ENCODE assay signal across 23 cellular contexts in the genomic region with DNA sequence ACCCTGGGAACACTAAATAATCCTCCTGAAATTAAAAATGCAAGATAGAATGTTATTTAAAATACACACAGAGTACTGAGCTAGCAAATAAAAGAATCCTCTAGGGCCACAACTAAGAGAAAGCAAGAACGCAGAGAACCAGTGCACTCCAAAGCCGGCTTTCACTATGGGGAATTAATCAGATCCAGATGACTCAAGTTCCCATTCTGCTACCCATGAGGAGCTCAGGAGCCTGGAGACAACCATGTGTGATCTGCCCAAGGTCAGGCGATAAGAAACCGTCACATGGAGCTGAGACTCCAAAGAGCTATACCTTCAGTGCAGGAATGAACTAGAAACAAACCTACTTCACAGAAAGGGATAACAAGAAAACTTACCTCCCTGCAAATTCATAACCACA. TPM values are rescaled to one million over a fixed set of nuclear protein-coding genes. Genes with fewer than 3 reads are reported as not detected.
DNase-seq lines count a peak whose midpoint lies in the region; ATAC-seq and TF ChIP-seq lines count a peak whose summit lies in the region.
"Had no signal": no experiment of that assay in that cellular context is flagged by ENCODE, and none has a peak within 500 bp of the region (broad histone marks: within the 10 kb centered on the region; RNA-seq: fewer than 3 reads in every experiment).

No MANE protein-coding gene starts in this region.

- H3K27me3 ChIP-seq in mammary epithelial cell (ENCODE audit: insufficient read depth, low read length) (no peaks in the 10 kb centered on the region), breast epithelium (no peaks in the 10 kb centered on the region)
- H3K27me3 ChIP-seq: neural progenitor cell had no signal

- TF ChIP-seq POLR2A in breast epithelium (IDR thresholded peaks at IDR 0.05) = no peak

- CTCF ChIA-PET in mammary epithelial cell (lab: Charles Lee; ENCODE audit: low non-redundant PET) = no interaction called here

- peak overlapping the region; percentile 73 for H3K4me2 ChIP-seq in mammary epithelial cell (ENCODE audit: insufficient read depth, low read depth, low read length)
- H3K4me2 ChIP-seq: neural progenitor cell, smooth muscle cell had no signal

- dilution Hi-C loops in mammary epithelial cell (cut with HindIII; ENCODE audit: low sequenced_read_pairs) = no loop called here

- no peak for DNase-seq in mammary epithelial cell
- DNase-seq in breast epithelium (ENCODE audit: low spot score in 2 of 2) = no peak
- peak; percentile 32 for DNase-seq in fibroblast of the conjunctiva (ENCODE audit: low read depth)
- DNase-seq in stimulated activated naive B cell treated with anti-CD40 and anti-IgM and Interleukin-4, amounts not matched to agents 10 μg/mL and 1 μg/mL and 100 μg/mL, for 72 hours = no peak
- DNase-seq in activated effector memory CD4-positive, alpha-beta T cell treated with Interleukin-2 at 50 U/mL for 16 hours = no peak
- DNase-seq: ACHN; activated CD8-positive, alpha-beta T cell treated with anti-CD3 and anti-CD28 coated beads, Interleukin-2, amount 10 ng/mL, durations not matched to agents 7 days and 5 days; CD4-positive, alpha-beta memory T cell; NCI-H1417; NCI-H2171 treated with DMSO at 0.1 percent for 48 hours; SIG-M5; T-helper 17 cell had no signal

- no peaks in the 10 kb centered on the region for H3K9me3 ChIP-seq in mammary epithelial cell (replicated peaks; ENCODE audit: insufficient read depth, low read length)
- no peaks in the 10 kb centered on the region for H3K9me3 ChIP-seq in breast epithelium

- ATAC-seq in stimulated activated naive B cell treated with anti-CD40 and anti-IgM and Interleukin-4, amounts not matched to agents 10 μg/mL and 1 μg/mL and 100 μg/mL, for 72 hours (replicated peaks) = no peak
- no peak for ATAC-seq in GM18511 (IDR thresholded peaks at IDR 0.05; ENCODE audit: unreplicated experiment)
- ATAC-seq in GM18867 (IDR thresholded peaks at IDR 0.05; ENCODE audit: unreplicated experiment) = no peak
- ATAC-seq: activated CD8-positive, alpha-beta T cell treated with anti-CD3 and anti-CD28 coated beads, Interleukin-2, amount 10 ng/mL, durations not matched to agents 7 days and 5 days; T-helper 17 cell; WTC11 had no signal

- H3K4me1 Mint-ChIP-seq in brain = peaks cover 20% of the 10 kb centered on the region
- H3K4me1 Mint-ChIP-seq in stimulated activated naive B cell treated with anti-CD40 and anti-IgM and Interleukin-4, amounts not matched to agents 10 μg/mL and 1 μg/mL and 100 μg/mL, for 72 hours = peaks cover 70 to 92% of the 10 kb centered on the region in 2 donors
- H3K4me1 Mint-ChIP-seq: WTC11 had no signal

- 98% methylated on average over 4 of the region's 4 CpGs for WGBS in mammary epithelial cell (ENCODE audit: low coverage, missing lambda C conversion rate)

- H3K27ac ChIP-seq in mammary epithelial cell (ENCODE audit: insufficient read depth, low read depth, low read length) (peak overlapping the region; percentile 53), breast epithelium (peak overlapping the region in 1 of 2 donors; percentile 17)
- H3K27ac ChIP-seq: neural progenitor cell had no signal

- no peaks in the 10 kb centered on the region for H3K9me3 Mint-ChIP-seq in brain
- H3K9me3 Mint-ChIP-seq in stimulated activated naive B cell treated with anti-CD40 and anti-IgM and Interleukin-4, amounts not matched to agents 10 μg/mL and 1 μg/mL and 100 μg/mL, for 72 hours = peaks cover 0 to 2% of the 10 kb centered on the region in 2 donors
- H3K9me3 Mint-ChIP-seq: CD4-positive, alpha-beta memory T cell; neural progenitor cell; WTC11 had no signal

- no peak overlapping the region for H3K4me3 Mint-ChIP-seq in brain
- H3K4me3 Mint-ChIP-seq in stimulated activated naive B cell treated with anti-CD40 and anti-IgM and Interleukin-4, amounts not matched to agents 10 μg/mL and 1 μg/mL and 100 μg/mL, for 72 hours = peak overlapping the region in 1 of 2 donors; percentile 25
- H3K4me3 Mint-ChIP-seq: activated CD8-positive, alpha-beta T cell treated with anti-CD3 and anti-CD28 coated beads, Interleukin-2, amount 10 ng/mL, durations not matched to agents 7 days and 5 days; CD4-positive, alpha-beta memory T cell; neural progenitor cell; T-helper 17 cell; WTC11 had no signal

- H3K27me3 Mint-ChIP-seq in brain = no peaks in the 10 kb centered on the region
- H3K27me3 Mint-ChIP-seq in stimulated activated naive B cell treated with anti-CD40 and anti-IgM and Interleukin-4, amounts not matched to agents 10 μg/mL and 1 μg/mL and 100 μg/mL, for 72 hours = no peaks in the 10 kb centered on the region
- H3K27me3 Mint-ChIP-seq: CD4-positive, alpha-beta memory T cell; T-helper 17 cell had no signal

- H3K4me1 ChIP-seq in mammary epithelial cell (ENCODE audit: insufficient read depth, low read length) = peaks cover 44% of the 10 kb centered on the region
- no peaks in the 10 kb centered on the region for H3K4me1 ChIP-seq in breast epithelium
- H3K4me1 ChIP-seq: neural progenitor cell had no signal

- no peak overlapping the region for H2AFZ ChIP-seq in mammary epithelial cell (ENCODE audit: low read depth, low read length)
- H2AFZ ChIP-seq: neural progenitor cell had no signal

- H3K36me3 ChIP-seq in mammary epithelial cell (ENCODE audit: insufficient read depth, low read length) = peaks cover 18% of the 10 kb centered on the region
- H3K36me3 ChIP-seq in breast epithelium = peaks cover 14% of the 10 kb centered on the region
- H3K36me3 ChIP-seq: neural progenitor cell had no signal

- no peak overlapping the region for H3K4me3 ChIP-seq in mammary epithelial cell (replicated peaks in 1 of 3; ENCODE audit: insufficient read depth in 1 of 3, low read depth in 2 of 3, low read length in 3 of 3)
- no peak overlapping the region for H3K4me3 ChIP-seq in breast epithelium
- H3K4me3 ChIP-seq: neural progenitor cell, smooth muscle cell had no signal

- peak overlapping the region; percentile 25 for H3K9ac ChIP-seq in mammary epithelial cell (ENCODE audit: insufficient read depth, low read length)
- H3K9ac ChIP-seq: neural progenitor cell had no signal

- BruUV-seq in mammary epithelial cell (replicated peaks; lab: Mats Ljungman, UMichigan) = no TSS peak

- intact Hi-C loops in mammary epithelial cell (cut with micrococcal nuclease) = loop anchor here (1.0 kb wide), 1 partner anchor 13 kb away; no protein-coding TSS in a partner anchor
- intact Hi-C loops in breast epithelium (cut with DNase I; ENCODE audit: low total_unique reads) = no loop called here

- no peak for TF ChIP-seq CTCF in mammary epithelial cell (conservative IDR thresholded peaks at IDR 0.05 in 1 of 2, IDR thresholded peaks at IDR 0.05 in 1 of 2; ENCODE audit: extremely low read depth in 1 of 2, insufficient read depth in 1 of 2, low read depth in 1 of 2, low read length in 2 of 2)
- no peak for TF ChIP-seq CTCF in breast epithelium (IDR thresholded peaks at IDR 0.05)
- no peak for TF ChIP-seq CTCF in brain (conservative IDR thresholded peaks at IDR 0.05)

- H3K36me3 Mint-ChIP-seq in brain = peaks cover 84% of the 10 kb centered on the region
- peaks cover 91 to 99% of the 10 kb centered on the region in 2 donors for H3K36me3 Mint-ChIP-seq in stimulated activated naive B cell treated with anti-CD40 and anti-IgM and Interleukin-4, amounts not matched to agents 10 μg/mL and 1 μg/mL and 100 μg/mL, for 72 hours

- in situ Hi-C loops in mammary epithelial cell (cut with MboI; ENCODE audit: low sequenced_read_pairs in 2 of 2) = no loop called here

- no peaks in the 10 kb centered on the region for H3K79me2 ChIP-seq in mammary epithelial cell (ENCODE audit: insufficient read depth, low read length)

- H4K20me1 ChIP-seq in mammary epithelial cell (ENCODE audit: insufficient read depth, low read length) = no peaks in the 10 kb centered on the region

- H3K27ac Mint-ChIP-seq in brain = peak overlapping the region in 4 of 5 experiments; percentile 2 to 85 (median 55)
- peak overlapping the region; percentile 1 for H3K27ac Mint-ChIP-seq in stimulated activated naive B cell treated with anti-CD40 and anti-IgM and Interleukin-4, amounts not matched to agents 10 μg/mL and 1 μg/mL and 100 μg/mL, for 72 hours
- H3K27ac Mint-ChIP-seq: activated CD8-positive, alpha-beta T cell treated with anti-CD3 and anti-CD28 coated beads, Interleukin-2, amount 10 ng/mL, durations not matched to agents 7 days and 5 days; neural progenitor cell; WTC11 had no signal

RNA-seq across cellular contexts. Expression of a gene that starts 19.5 kb away (rescaled TPM):
- 10 to 100 TPM; 45.2 to 55.8 TPM for total RNA-seq in mammary epithelial cell
- polyA plus RNA-seq in mammary epithelial cell = 50.3 TPM
- polyA minus RNA-seq in mammary epithelial cell = 47.7 TPM
- total RNA-seq in breast epithelium = 10 to 100 TPM; 36.8 to 41.6 (median 41.6) TPM
- 23.3 TPM for polyA plus RNA-seq in brain (ENCODE audit: insufficient read depth, low read depth, low replicate concordance)

RNA-seq across cellular contexts. Expression of a gene that starts 21.4 kb away (rescaled TPM):
- total RNA-seq in mammary epithelial cell = 10 to 100 TPM; 31.5 to 33.8 TPM
- 17.5 TPM for polyA plus RNA-seq in mammary epithelial cell
- polyA minus RNA-seq in mammary epithelial cell = 14.5 TPM
- 10 to 100 TPM; 21.4 to 26.5 (median 23.1) TPM for total RNA-seq in breast epithelium
- polyA plus RNA-seq in brain (ENCODE audit: insufficient read depth, low read depth, low replicate concordance) = 8.0 TPM

RNA-seq across cellular contexts. Expression of a gene that starts 42.1 kb away (rescaled TPM):
- total RNA-seq in mammary epithelial cell = 1 to 10 TPM in 1 of 2 donors, not detected in 1; 1.0 TPM
- polyA plus RNA-seq in mammary epithelial cell = not detected
- not detected for polyA minus RNA-seq in mammary epithelial cell
- total RNA-seq in breast epithelium = 10 to 100 TPM; 23.1 to 55.7 (median 52.8) TPM
- polyA plus RNA-seq in brain (ENCODE audit: insufficient read depth, low read depth, low replicate concordance) = 9.7 TPM
- total RNA-seq: smooth muscle cell, WTC11 had no signal

RNA-seq across cellular contexts. Expression of a gene that starts 43.7 kb away (rescaled TPM):
- total RNA-seq in mammary epithelial cell = not detected
- not detected for polyA plus RNA-seq in mammary epithelial cell
- not detected for polyA minus RNA-seq in mammary epithelial cell
- total RNA-seq in breast epithelium = not detected
- not detected for polyA plus RNA-seq in brain (ENCODE audit: insufficient read depth, low read depth, low replicate concordance)
- total RNA-seq: activated CD8-positive, alpha-beta T cell treated with anti-CD3 and anti-CD28 coated beads, Interleukin-2, amount 10 ng/mL, durations not matched to agents 7 days and 5 days; CD4-positive, alpha-beta memory T cell; cerebellum; left lobe of liver; mucosa of gallbladder; pulmonary artery endothelial cell; smooth muscle cell; T-helper 17 cell; temporal lobe; WTC11 had no signal
- polyA plus RNA-seq: CD4-positive, alpha-beta memory T cell; smooth muscle cell had no signal

Comparison
In these comparisons a context has a peak if more than half of its experiments do, and no peak if none do; other contexts are left out.
1. RNA of a gene that starts 42.1 kb away (total RNA-seq): 23.1 to 55.7 TPM in breast epithelium; 1.0 TPM in mammary epithelial cell; every median in the first group is over 10 times any median in the second.